12 cellular contexts compared by ENCODE assay signal in genomic region chr2:2014251-2014761, GRCh38.
DNase-seq lines count a peak whose midpoint lies in the region; ATAC-seq and TF ChIP-seq lines count a peak whose summit lies in the region.
"Had no signal": no experiment of that assay in that cellular context is flagged by ENCODE, and none has a peak within 500 bp of the region (broad histone marks: within the 10 kb centered on the region; RNA-seq: fewer than 3 reads in every experiment).

No MANE protein-coding gene starts in this region.

- H3K36me3 Mint-ChIP-seq in GM23338 (ENCODE audit: low read depth), result no peaks in the 10 kb centered on the region
- H3K36me3 Mint-ChIP-seq in WTC11, result peaks cover 4% of the 10 kb centered on the region; the same call in 1 of the 2 replicates
- no peaks in the 10 kb centered on the region for H3K36me3 Mint-ChIP-seq in natural killer cell

- H4K20me1 ChIP-seq in GM23338 (replicated peaks; ENCODE audit: insufficient read depth), result no peaks in the 10 kb centered on the region

- no peaks in the 10 kb centered on the region for H3F3A ChIP-seq in GM23338 (replicated peaks; ENCODE audit: low read depth)

- H3K4me3 ChIP-seq in GM23338 (no peak overlapping the region), ascending aorta (peak overlapping the region in 1 of 2 donors; percentile 25), heart left ventricle (no peak overlapping the region)
- H3K4me3 ChIP-seq: tibial nerve had no signal

- H2AFZ ChIP-seq in GM23338, result peak overlapping the region; percentile 66; the same call in 1 of the 2 replicates

- H3K9me3 ChIP-seq in ascending aorta (no peaks in the 10 kb centered on the region), heart left ventricle (no peaks in the 10 kb centered on the region)
- H3K9me3 ChIP-seq: tibial nerve had no signal

- 15 to 30% (median 24%) methylated on average over 9 of the region's 9 CpGs for WGBS in heart left ventricle, 4 donors

- no peaks in the 10 kb centered on the region for H3K27me3 ChIP-seq in GM23338 (ENCODE audit: insufficient read depth)
- no peaks in the 10 kb centered on the region for H3K27me3 ChIP-seq in ascending aorta
- H3K27me3 ChIP-seq in heart left ventricle, result no peaks in the 10 kb centered on the region
- H3K27me3 ChIP-seq: tibial nerve had no signal

- H3K27ac Mint-ChIP-seq in GM23338, result peak overlapping the region; percentile 9; the same call in 1 of the 2 replicates
- H3K27ac Mint-ChIP-seq in WTC11, result no peak overlapping the region
- H3K27ac Mint-ChIP-seq in natural killer cell, result no peak overlapping the region
- H3K27ac Mint-ChIP-seq: naive thymus-derived CD8-positive, alpha-beta T cell had no signal

- H3K27me3 Mint-ChIP-seq in GM23338 (ENCODE audit: insufficient read depth, low read depth, poor library complexity), result peaks cover 9% of the 10 kb centered on the region
- H3K27me3 Mint-ChIP-seq in WTC11 (ENCODE audit: low read depth), result peaks cover 4% of the 10 kb centered on the region; the same call in 1 of the 2 replicates
- peaks cover 8 to 21% of the 10 kb centered on the region in 2 donors for H3K27me3 Mint-ChIP-seq in natural killer cell (ENCODE audit: low read depth in 2 of 2)

- no peaks in the 10 kb centered on the region for H3K36me3 ChIP-seq in GM23338 (ENCODE audit: insufficient read depth)
- no peaks in the 10 kb centered on the region for H3K36me3 ChIP-seq in ascending aorta
- H3K36me3 ChIP-seq in heart left ventricle, result no peaks in the 10 kb centered on the region
- H3K36me3 ChIP-seq: tibial nerve had no signal

- H3K9me3 Mint-ChIP-seq in GM23338 (no peaks in the 10 kb centered on the region), WTC11 (peaks cover 20% of the 10 kb centered on the region), natural killer cell (no peaks in the 10 kb centered on the region)

- peaks cover 54% of the 10 kb centered on the region for H3K4me1 Mint-ChIP-seq in GM23338
- peaks cover 69% of the 10 kb centered on the region for H3K4me1 Mint-ChIP-seq in WTC11
- H3K4me1 Mint-ChIP-seq in natural killer cell, result no peaks in the 10 kb centered on the region

- no peak for DNase-seq in GM23338 (ENCODE audit: low spot score)
- DNase-seq in ascending aorta (ENCODE audit: low spot score in 2 of 2), result peak in 1 of 2 donors; percentile 74
- DNase-seq in heart left ventricle, result peak in 3 of 5 donors; percentile 31 to 77 (median 55)
- peak; percentile 87 for DNase-seq in putamen (ENCODE audit: low spot score)
- no peak for DNase-seq in WTC11 (ENCODE audit: low spot score)
- DNase-seq in stimulated activated naive CD4-positive, alpha-beta T cell treated with Interleukin-2 at 50 U/mL for 16 hours (lab: John Stamatoyannopoulos, UW), result no peak
- DNase-seq in natural killer cell, result no peak
- DNase-seq in stimulated activated CD4-positive, alpha-beta T cell treated with anti-CD3 and anti-CD28 coated beads, Interleukin-4, amount 100 ng/mL, for 4 hours, result no peak
- DNase-seq: cortex of kidney; naive thymus-derived CD8-positive, alpha-beta T cell; NCI-H226 had no signal

- H3K4me1 ChIP-seq in GM23338 (ENCODE audit: insufficient read depth), result peaks cover 16% of the 10 kb centered on the region
- H3K4me1 ChIP-seq in ascending aorta, result peaks cover 0 to 14% of the 10 kb centered on the region in 2 donors
- peaks cover 0 to 51% (median 20%) of the 10 kb centered on the region in 12 donors for H3K4me1 ChIP-seq in heart left ventricle

- CTCF ChIA-PET in WTC11 (lab: Charles Lee), result no interaction called here

- ATAC-seq in GM23338, result peak; percentile 26; the same call in 1 of the 3 replicates
- peak; percentile 72 to 89 (median 78) for ATAC-seq in heart left ventricle
- ATAC-seq in WTC11, result no peak
- no peak for ATAC-seq in natural killer cell
- ATAC-seq: naive thymus-derived CD8-positive, alpha-beta T cell had no signal

- intact Hi-C loops in ascending aorta (cut with DNase I) (no loop called here), heart left ventricle (cut with DNase I) (loop anchor here in 1 of 10 donors (2.0 kb wide), 1 partner anchor 42 kb away; no protein-coding TSS in a partner anchor), natural killer cell (cut with micrococcal nuclease) (no loop called here)

- peaks cover 9% of the 10 kb centered on the region; the same call in 1 of the 2 replicates for H3K9me2 ChIP-seq in GM23338 (ENCODE audit: insufficient read depth)

- TF ChIP-seq POLR2A in heart left ventricle (IDR thresholded peaks at IDR 0.05), result no peak

- H3K79me2 ChIP-seq in GM23338 (replicated peaks; ENCODE audit: insufficient read depth), result no peaks in the 10 kb centered on the region

- TF ChIP-seq CTCF in GM23338 (conservative IDR thresholded peaks at IDR 0.05; ENCODE audit: low read depth in 2 of 2) (no peak), ascending aorta (IDR thresholded peaks at IDR 0.05) (no peak), heart left ventricle (IDR thresholded peaks at IDR 0.05) (no peak), WTC11 (IDR thresholded peaks at IDR 0.05) (no peak), natural killer cell (IDR thresholded peaks at IDR 0.05) (no peak)

- H3K4me3 Mint-ChIP-seq in GM23338 (no peak overlapping the region), WTC11 (no peak overlapping the region), natural killer cell (no peak overlapping the region)
- H3K4me3 Mint-ChIP-seq: naive thymus-derived CD8-positive, alpha-beta T cell had no signal

- no peak overlapping the region for H3K4me2 ChIP-seq in GM23338

- H3K27ac ChIP-seq in GM23338 (ENCODE audit: low read depth) (no peak overlapping the region), ascending aorta (peak overlapping the region; percentile 20 to 51), heart left ventricle (peak overlapping the region in 8 of 12 donors; percentile 9 to 59 (median 35))

- POLR2A ChIA-PET in WTC11 (lab: Charles Lee), result interaction anchor here (1.3 kb wide), 1 partner anchor 11 kb away, joined by 4 read pairs; no protein-coding TSS in a partner anchor

TF ChIP-seq in GM23338, 12 proteins besides CTCF, POLR2A, EP300 and RAD21 (continues in another document):
- TF ChIP-seq CREB1 (CRISPR knock-in tag; IDR thresholded peaks at IDR 0.05; ENCODE audit: low read depth), result no peak
- TF ChIP-seq REST (IDR thresholded peaks at IDR 0.05; ENCODE audit: unreplicated experiment), result no peak
- TF ChIP-seq STAT1 (IDR thresholded peaks at IDR 0.05; ENCODE audit: unreplicated experiment), result no peak

TF ChIP-seq in WTC11, 78 proteins besides CTCF, POLR2A, EP300 and RAD21:
- TF ChIP-seq MAX (CRISPR knock-in tag; IDR thresholded peaks at IDR 0.05) (no peak), ZSCAN18 (CRISPR knock-in tag; IDR thresholded peaks at IDR 0.05) (no peak), FOXK1 (CRISPR knock-in tag; IDR thresholded peaks at IDR 0.05) (no peak), KAT7 (CRISPR knock-in tag; IDR thresholded peaks at IDR 0.05; ENCODE audit: borderline replicate concordance) (no peak), ESRRA (CRISPR knock-in tag; IDR thresholded peaks at IDR 0.05; ENCODE audit: borderline replicate concordance) (no peak), ZNF671 (CRISPR knock-in tag; IDR thresholded peaks at IDR 0.05) (no peak), CREM (CRISPR knock-in tag; IDR thresholded peaks at IDR 0.05) (no peak), ZNF512 (CRISPR knock-in tag; IDR thresholded peaks at IDR 0.05; ENCODE audit: borderline replicate concordance) (no peak), MYBL2 (CRISPR knock-in tag; IDR thresholded peaks at IDR 0.05) (no peak)

Comparison
In these comparisons a context has a peak if more than half of its experiments do, and no peak if none do; other contexts are left out.
1. ATAC-seq: peak in GM23338 (single experiment) and heart left ventricle (4 of 4); none in WTC11 (single experiment) and natural killer cell (0 of 3).
2. DNase-seq: peak in heart left ventricle (3 of 5) and putamen (single experiment); none in GM23338 (single experiment), WTC11 (single experiment), stimulated activated naive CD4-positive, alpha-beta T cell treated with Interleukin-2 at 50 U/mL for 16 hours (single experiment), natural killer cell (single experiment) and stimulated activated CD4-positive, alpha-beta T cell treated with anti-CD3 and anti-CD28 coated beads, Interleukin-4, amount 100 ng/mL, for 4 hours (0 of 2).